14 cellular contexts compared by ENCODE assay signal in the genomic region with DNA sequence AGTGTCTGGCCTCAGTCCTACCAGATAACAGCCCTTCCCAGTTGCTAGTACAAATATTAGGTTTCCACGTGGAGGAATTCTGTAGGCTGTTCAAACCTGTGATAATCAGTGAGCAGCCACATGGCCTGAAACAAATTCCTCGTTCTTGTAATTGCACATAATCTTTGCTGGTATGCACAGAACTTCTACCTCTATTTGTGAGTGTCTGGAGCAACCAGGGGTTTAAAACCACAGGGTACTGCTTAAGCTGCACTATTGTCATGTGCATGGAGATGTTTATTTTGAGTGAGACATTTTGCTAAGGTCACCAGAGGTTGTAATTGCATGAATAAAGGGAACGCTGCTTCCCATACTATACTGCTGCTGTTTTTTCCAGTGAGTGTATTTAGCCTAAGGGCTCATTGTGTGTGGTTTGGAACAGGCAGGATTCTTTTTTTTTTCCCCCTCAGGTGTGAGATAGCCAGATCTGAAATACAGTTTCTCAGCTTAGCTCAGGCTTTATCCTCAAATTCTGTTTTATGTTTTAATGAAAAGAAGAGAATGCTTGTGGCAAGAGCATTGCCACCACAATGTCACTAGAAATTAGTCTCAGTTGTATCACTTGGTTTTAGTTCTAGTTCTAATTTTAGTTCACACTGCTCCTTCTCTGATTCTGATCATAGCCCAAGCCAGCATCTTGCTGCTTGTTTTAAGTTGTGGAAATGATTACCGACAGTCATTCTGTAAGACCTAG.
DNase-seq lines count a peak whose midpoint lies in the region; ATAC-seq and TF ChIP-seq lines count a peak whose summit lies in the region.
"Had no signal": no experiment of that assay in that cellular context is flagged by ENCODE, and none has a peak within 500 bp of the region (broad histone marks: within the 10 kb centered on the region; RNA-seq: fewer than 3 reads in every experiment).

No MANE protein-coding gene starts in this region.

- no peak overlapping the region for H3K27ac ChIP-seq in GM23338 (ENCODE audit: low read depth)
- peak overlapping the region; percentile 13; the same call in 1 of the 2 replicates for H3K27ac ChIP-seq in SJCRH30
- H3K27ac ChIP-seq in parathyroid adenoma: peak overlapping the region; percentile 91

- H3K4me2 ChIP-seq in GM23338: no peak overlapping the region
- H3K4me2 ChIP-seq in parathyroid adenoma (ENCODE audit: low read length): peak overlapping the region; percentile 26

- H3K36me3 ChIP-seq in GM23338 (ENCODE audit: insufficient read depth) (no peaks in the 10 kb centered on the region), SJCRH30 (no peaks in the 10 kb centered on the region), parathyroid adenoma (ENCODE audit: control insufficient read depth, insufficient read depth, low read length) (no peaks in the 10 kb centered on the region)

- ATAC-seq in GM23338 (peak; percentile 62), GM21737 (IDR thresholded peaks at IDR 0.05; ENCODE audit: unreplicated experiment) (no peak)

- peaks cover 4% of the 10 kb centered on the region for H3K27me3 Mint-ChIP-seq in GM23338 (ENCODE audit: insufficient read depth, low read depth, poor library complexity)
- H3K27me3 Mint-ChIP-seq in immature natural killer cell (ENCODE audit: low read depth in 3 of 3): no peaks in the 10 kb centered on the region

- no peaks in the 10 kb centered on the region for H3F3A ChIP-seq in GM23338 (replicated peaks; ENCODE audit: low read depth)

- no peaks in the 10 kb centered on the region; the same call in 2 of the 3 replicates for H3K36me3 Mint-ChIP-seq in GM23338 (ENCODE audit: low read depth)
- H3K36me3 Mint-ChIP-seq in immature natural killer cell: peaks cover 9 to 21% (median 15%) of the 10 kb centered on the region in 3 donors

- peaks cover 2% of the 10 kb centered on the region; the same call in 1 of the 2 replicates for H3K9me2 ChIP-seq in GM23338 (ENCODE audit: insufficient read depth)

- H3K27ac Mint-ChIP-seq in GM23338 (peak overlapping the region; percentile 58), immature natural killer cell (no peak overlapping the region)
- H3K27ac Mint-ChIP-seq: nephron had no signal

- H3K27me3 ChIP-seq in GM23338 (ENCODE audit: insufficient read depth) (no peaks in the 10 kb centered on the region), SJCRH30 (no peaks in the 10 kb centered on the region), parathyroid adenoma (ENCODE audit: control insufficient read depth, insufficient read depth, low read length) (no peaks in the 10 kb centered on the region)

- H2AFZ ChIP-seq in GM23338 (no peak overlapping the region), parathyroid adenoma (no peak overlapping the region)

- TF ChIP-seq CTCF in GM23338 (conservative IDR thresholded peaks at IDR 0.05; ENCODE audit: low read depth in 2 of 2) (no peak), fibroblast of the aortic adventitia (IDR thresholded peaks at IDR 0.05; ENCODE audit: insufficient read depth, low read length) (no peak), parathyroid adenoma (IDR thresholded peaks at IDR 0.05) (no peak)

- no peak overlapping the region for H3K9ac ChIP-seq in parathyroid adenoma

- DNase-seq in GM23338 (ENCODE audit: low spot score) (no peak), SJCRH30 (peak in 1 of 2 experiments; percentile 24), fibroblast of the aortic adventitia (ENCODE audit: low read depth) (peak; percentile 43), immature natural killer cell (no peak), G401 (ENCODE audit: low spot score) (no peak), NCI-H748 (lab: John Stamatoyannopoulos, UW; ENCODE audit: unreplicated experiment) (no peak)
- DNase-seq: activated CD4-positive, alpha-beta T cell treated with anti-CD3 and anti-CD28 coated beads for 48 hours; activated gamma-delta T cell treated with Interleukin-2 at 50 U/mL for 16 hours; Karpas-422; NCI-H526; stimulated activated CD4-positive, alpha-beta T cell treated with anti-CD3 and anti-CD28 coated beads, Interleukin-2, amount 100 ng/mL, for 24 hours had no signal

- H3K9me3 Mint-ChIP-seq in GM23338 (no peaks in the 10 kb centered on the region), immature natural killer cell (no peaks in the 10 kb centered on the region)
- H3K9me3 Mint-ChIP-seq: nephron had no signal

- H3K4me3 ChIP-seq in GM23338 (no peak overlapping the region), SJCRH30 (no peak overlapping the region), fibroblast of the aortic adventitia (ENCODE audit: low read depth, low read length) (no peak overlapping the region), parathyroid adenoma (ENCODE audit: low read depth, low read length) (peak overlapping the region; percentile 5)

- H3K9me3 ChIP-seq in SJCRH30 (replicated peaks): no peaks in the 10 kb centered on the region
- H3K9me3 ChIP-seq in parathyroid adenoma (ENCODE audit: control insufficient read depth, low read length): no peaks in the 10 kb centered on the region

- H3K4me3 Mint-ChIP-seq in GM23338: no peak overlapping the region
- H3K4me3 Mint-ChIP-seq in immature natural killer cell: no peak overlapping the region
- H3K4me3 Mint-ChIP-seq: nephron had no signal

- H4K20me1 ChIP-seq in GM23338 (replicated peaks; ENCODE audit: insufficient read depth): no peaks in the 10 kb centered on the region

- H3K4me1 ChIP-seq in GM23338 (ENCODE audit: insufficient read depth) (peaks cover 18% of the 10 kb centered on the region), SJCRH30 (no peaks in the 10 kb centered on the region), parathyroid adenoma (peaks cover 50% of the 10 kb centered on the region)

- in situ Hi-C loops in G401 (cut with HindIII; ENCODE audit: low sequenced_read_pairs): no loop called here

- H3K79me2 ChIP-seq in GM23338 (replicated peaks; ENCODE audit: insufficient read depth) (no peaks in the 10 kb centered on the region), parathyroid adenoma (peaks cover 12% of the 10 kb centered on the region)

- H3K4me1 Mint-ChIP-seq in GM23338 (peaks cover 20% of the 10 kb centered on the region), immature natural killer cell (no peaks in the 10 kb centered on the region)
- H3K4me1 Mint-ChIP-seq: nephron had no signal

TF ChIP-seq in GM23338, 12 proteins besides CTCF, POLR2A, EP300 and RAD21 (continues in another document):
- TF ChIP-seq NANOG (IDR thresholded peaks at IDR 0.05; ENCODE audit: borderline replicate concordance) (no peak), ZNF114 (CRISPR knock-in tag; IDR thresholded peaks at IDR 0.05) (no peak), ZNF331 (CRISPR knock-in tag; IDR thresholded peaks at IDR 0.05; ENCODE audit: low read depth) (no peak), EZH2phosphoT487 (IDR thresholded peaks at IDR 0.05; ENCODE audit: unreplicated experiment) (no peak)
- TF ChIP-seq, protein P1, sequence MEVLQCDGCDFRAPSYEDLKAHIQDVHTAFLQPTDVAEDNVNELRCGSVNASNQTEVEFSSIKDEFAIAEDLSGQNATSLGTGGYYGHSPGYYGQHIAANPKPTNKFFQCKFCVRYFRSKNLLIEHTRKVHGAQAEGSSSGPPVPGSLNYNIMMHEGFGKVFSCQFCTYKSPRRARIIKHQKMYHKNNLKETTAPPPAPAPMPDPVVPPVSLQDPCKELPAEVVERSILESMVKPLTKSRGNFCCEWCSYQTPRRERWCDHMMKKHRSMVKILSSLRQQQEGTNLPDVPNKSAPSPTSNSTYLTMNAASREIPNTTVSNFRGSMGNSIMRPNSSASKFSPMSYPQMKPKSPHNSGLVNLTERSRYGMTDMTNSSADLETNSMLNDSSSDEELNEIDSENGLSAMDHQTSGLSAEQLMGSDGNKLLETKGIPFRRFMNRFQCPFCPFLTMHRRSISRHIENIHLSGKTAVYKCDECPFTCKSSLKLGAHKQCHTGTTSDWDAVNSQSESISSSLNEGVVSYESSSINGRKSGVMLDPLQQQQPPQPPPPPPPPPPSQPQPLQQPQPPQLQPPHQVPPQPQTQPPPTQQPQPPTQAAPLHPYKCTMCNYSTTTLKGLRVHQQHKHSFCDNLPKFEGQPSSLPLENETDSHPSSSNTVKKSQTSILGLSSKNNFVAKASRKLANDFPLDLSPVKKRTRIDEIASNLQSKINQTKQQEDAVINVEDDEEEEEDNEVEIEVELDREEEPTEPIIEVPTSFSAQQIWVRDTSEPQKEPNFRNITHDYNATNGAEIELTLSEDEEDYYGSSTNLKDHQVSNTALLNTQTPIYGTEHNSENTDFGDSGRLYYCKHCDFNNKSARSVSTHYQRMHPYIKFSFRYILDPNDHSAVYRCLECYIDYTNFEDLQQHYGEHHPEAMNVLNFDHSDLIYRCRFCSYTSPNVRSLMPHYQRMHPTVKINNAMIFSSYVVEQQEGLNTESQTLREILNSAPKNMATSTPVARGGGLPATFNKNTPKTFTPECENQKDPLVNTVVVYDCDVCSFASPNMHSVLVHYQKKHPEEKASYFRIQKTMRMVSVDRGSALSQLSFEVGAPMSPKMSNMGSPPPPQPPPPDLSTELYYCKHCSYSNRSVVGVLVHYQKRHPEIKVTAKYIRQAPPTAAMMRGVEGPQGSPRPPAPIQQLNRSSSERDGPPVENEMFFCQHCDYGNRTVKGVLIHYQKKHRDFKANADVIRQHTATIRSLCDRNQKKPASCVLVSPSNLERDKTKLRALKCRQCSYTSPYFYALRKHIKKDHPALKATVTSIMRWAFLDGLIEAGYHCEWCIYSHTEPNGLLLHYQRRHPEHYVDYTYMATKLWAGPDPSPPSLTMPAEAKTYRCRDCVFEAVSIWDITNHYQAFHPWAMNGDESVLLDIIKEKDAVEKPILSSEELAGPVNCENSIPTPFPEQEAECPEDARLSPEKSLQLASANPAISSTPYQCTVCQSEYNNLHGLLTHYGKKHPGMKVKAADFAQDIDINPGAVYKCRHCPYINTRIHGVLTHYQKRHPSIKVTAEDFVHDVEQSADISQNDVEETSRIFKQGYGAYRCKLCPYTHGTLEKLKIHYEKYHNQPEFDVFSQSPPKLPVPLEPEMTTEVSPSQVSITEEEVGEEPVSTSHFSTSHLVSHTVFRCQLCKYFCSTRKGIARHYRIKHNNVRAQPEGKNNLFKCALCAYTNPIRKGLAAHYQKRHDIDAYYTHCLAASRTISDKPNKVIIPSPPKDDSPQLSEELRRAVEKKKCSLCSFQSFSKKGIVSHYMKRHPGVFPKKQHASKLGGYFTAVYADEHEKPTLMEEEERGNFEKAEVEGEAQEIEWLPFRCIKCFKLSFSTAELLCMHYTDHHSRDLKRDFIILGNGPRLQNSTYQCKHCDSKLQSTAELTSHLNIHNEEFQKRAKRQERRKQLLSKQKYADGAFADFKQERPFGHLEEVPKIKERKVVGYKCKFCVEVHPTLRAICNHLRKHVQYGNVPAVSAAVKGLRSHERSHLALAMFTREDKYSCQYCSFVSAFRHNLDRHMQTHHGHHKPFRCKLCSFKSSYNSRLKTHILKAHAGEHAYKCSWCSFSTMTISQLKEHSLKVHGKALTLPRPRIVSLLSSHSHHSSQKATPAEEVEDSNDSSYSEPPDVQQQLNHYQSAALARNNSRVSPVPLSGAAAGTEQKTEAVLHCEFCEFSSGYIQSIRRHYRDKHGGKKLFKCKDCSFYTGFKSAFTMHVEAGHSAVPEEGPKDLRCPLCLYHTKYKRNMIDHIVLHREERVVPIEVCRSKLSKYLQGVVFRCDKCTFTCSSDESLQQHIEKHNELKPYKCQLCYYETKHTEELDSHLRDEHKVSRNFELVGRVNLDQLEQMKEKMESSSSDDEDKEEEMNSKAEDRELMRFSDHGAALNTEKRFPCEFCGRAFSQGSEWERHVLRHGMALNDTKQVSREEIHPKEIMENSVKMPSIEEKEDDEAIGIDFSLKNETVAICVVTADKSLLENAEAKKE (CRISPR knock-in tag; IDR thresholded peaks at IDR 0.05): no peak
